ENCODE assay signal across 13 cellular contexts in the genomic region with DNA sequence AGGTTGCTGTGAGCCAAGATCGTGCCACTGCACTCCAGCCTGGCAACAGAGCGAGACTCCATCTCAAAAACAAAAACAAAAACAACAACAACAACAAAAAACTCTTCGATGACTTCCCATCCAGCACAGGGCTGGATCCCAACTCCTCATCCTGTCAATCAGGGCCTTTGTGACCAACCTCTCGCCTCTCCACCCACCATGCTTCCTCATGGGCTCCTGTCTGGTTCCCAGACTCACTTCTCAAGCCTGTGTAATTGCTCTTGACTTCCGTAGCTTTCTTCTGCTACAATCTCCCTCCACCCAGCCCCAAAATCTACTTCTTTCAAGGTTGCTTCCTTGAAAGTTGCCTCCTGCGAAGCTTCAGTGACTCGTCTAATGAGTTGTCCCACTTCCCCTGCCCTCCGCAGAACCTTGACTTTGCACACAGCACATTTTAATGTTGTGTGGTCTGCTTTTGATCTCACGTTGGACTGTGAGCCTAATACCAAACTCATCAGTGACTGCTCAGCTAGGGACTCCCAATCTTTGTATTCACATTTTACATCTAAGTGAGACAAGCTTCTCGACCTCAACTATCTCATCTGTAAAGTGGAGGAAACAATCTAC. TPM values are rescaled to one million over a fixed set of nuclear protein-coding genes. Genes with fewer than 3 reads are reported as not detected.
DNase-seq lines count a peak whose midpoint lies in the region; ATAC-seq and TF ChIP-seq lines count a peak whose summit lies in the region.
"Had no signal": no experiment of that assay in that cellular context is flagged by ENCODE, and none has a peak within 500 bp of the region (broad histone marks: within the 10 kb centered on the region; RNA-seq: fewer than 3 reads in every experiment).

No MANE protein-coding gene starts in this region.

- intact Hi-C loops in CD4-positive, alpha-beta T cell (cut with DNase I, micrococcal nuclease) = no loop called here
- intact Hi-C loops in naive thymus-derived CD4-positive, alpha-beta T cell (cut with micrococcal nuclease) = no loop called here

- no peak overlapping the region for H2BK12ac ChIP-seq in mesenchymal stem cell (ENCODE audit: low read length in 2 of 2)

- peak overlapping the region; percentile 8 for H3K27ac Mint-ChIP-seq in CD4-positive, alpha-beta T cell
- H3K27ac Mint-ChIP-seq in activated naive CD4-positive, alpha-beta T cell treated with anti-CD3 and anti-CD28 coated beads, Interleukin-2, amount 50 U/mL, for 72 hours = peak overlapping the region in 1 of 2 donors; percentile 58
- H3K27ac Mint-ChIP-seq in naive thymus-derived CD4-positive, alpha-beta T cell = peak overlapping the region in 8 of 9 donors; percentile 3 to 85 (median 59)

- no peaks in the 10 kb centered on the region for H3K27me3 ChIP-seq in CD4-positive, alpha-beta T cell (ENCODE audit: control insufficient read depth, insufficient read depth, low read length)
- H3K27me3 ChIP-seq in naive thymus-derived CD4-positive, alpha-beta T cell (ENCODE audit: control insufficient read depth in 2 of 2, insufficient read depth in 2 of 2, low read length in 2 of 2) = no peaks in the 10 kb centered on the region
- H3K27me3 ChIP-seq in mesenchymal stem cell (ENCODE audit: control insufficient read depth in 1 of 2, insufficient read depth in 1 of 2, low read length in 2 of 2) = peaks cover 0 to 42% of the 10 kb centered on the region in 2 experiments
- H3K27me3 ChIP-seq: sigmoid colon had no signal

- H2BK15ac ChIP-seq in mesenchymal stem cell (ENCODE audit: low read depth, poor library complexity, severe bottlenecking) = no peak overlapping the region

- no peak overlapping the region for H2AK5ac ChIP-seq in mesenchymal stem cell (ENCODE audit: low read length, severe bottlenecking)

- peak overlapping the region; percentile 88 for H3K4me3 Mint-ChIP-seq in CD4-positive, alpha-beta T cell
- peak overlapping the region; percentile 59 to 90 (median 85) for H3K4me3 Mint-ChIP-seq in naive thymus-derived CD4-positive, alpha-beta T cell

- DNase-seq in CD4-positive, alpha-beta T cell = no peak
- DNase-seq in ELR (ENCODE audit: low read depth) = peak; percentile 35
- no peak for DNase-seq in activated naive CD4-positive, alpha-beta T cell treated with anti-CD3 and anti-CD28 coated beads, Interleukin-2, amount 50 U/mL, for 72 hours (ENCODE audit: low spot score in 2 of 2)
- no peak for DNase-seq in naive thymus-derived CD4-positive, alpha-beta T cell
- no peak for DNase-seq in mesenchymal stem cell
- DNase-seq in NCI-H1436 treated with DMSO at 0.1 percent for 48 hours (lab: John Stamatoyannopoulos, UW) = no peak
- DNase-seq: kidney, NCI-H1092, NCI-H2227 treated with DMSO at 0.1 percent for 48 hours, sigmoid colon had no signal

- peaks cover 7% of the 10 kb centered on the region for H3K79me1 ChIP-seq in mesenchymal stem cell (replicated peaks; ENCODE audit: low read length, poor library complexity, severe bottlenecking)

- H3K23ac ChIP-seq in mesenchymal stem cell (ENCODE audit: low read length in 2 of 2) = no peak overlapping the region

- peaks cover 8 to 13% of the 10 kb centered on the region in 2 donors for H3K4me1 ChIP-seq in naive thymus-derived CD4-positive, alpha-beta T cell (ENCODE audit: control insufficient read depth in 2 of 2, insufficient read depth in 2 of 2, low read length in 2 of 2)
- peaks cover 35% of the 10 kb centered on the region for H3K4me1 ChIP-seq in mesenchymal stem cell (ENCODE audit: control insufficient read depth, insufficient read depth, low read depth, low read length)

- 72% methylated on average over 10 of the region's 10 CpGs for WGBS in mesenchymal stem cell

- CTCF ChIA-PET in CD4-positive, alpha-beta T cell (lab: Charles Lee) = interaction anchor here (1.0 to 2.2 kb wide), 2 partner anchors 17 to 34 kb away, joined by 3 to 7 read pairs; no protein-coding TSS in a partner anchor
- CTCF ChIA-PET in naive thymus-derived CD4-positive, alpha-beta T cell (lab: Charles Lee) = interaction anchor here (1.0 kb wide), 1 partner anchor 17 kb away, joined by 4 read pairs; no protein-coding TSS in a partner anchor

- no peaks in the 10 kb centered on the region for H3K9me3 ChIP-seq in CD4-positive, alpha-beta T cell (ENCODE audit: control insufficient read depth, low read length)
- no peaks in the 10 kb centered on the region for H3K9me3 ChIP-seq in naive thymus-derived CD4-positive, alpha-beta T cell (ENCODE audit: control insufficient read depth in 2 of 3, low read length in 3 of 3)
- no peaks in the 10 kb centered on the region for H3K9me3 ChIP-seq in mesenchymal stem cell (ENCODE audit: control insufficient read depth, low read length)
- H3K9me3 ChIP-seq: sigmoid colon had no signal

- H3K36me3 Mint-ChIP-seq in CD4-positive, alpha-beta T cell (ENCODE audit: low read depth) = peaks cover 22% of the 10 kb centered on the region
- no peaks in the 10 kb centered on the region for H3K36me3 Mint-ChIP-seq in activated naive CD4-positive, alpha-beta T cell treated with anti-CD3 and anti-CD28 coated beads, Interleukin-2, amount 50 U/mL, for 72 hours
- H3K36me3 Mint-ChIP-seq in naive thymus-derived CD4-positive, alpha-beta T cell = peaks cover 0 to 11% (median 5%) of the 10 kb centered on the region in 5 donors

- H3K4me1 Mint-ChIP-seq in CD4-positive, alpha-beta T cell (ENCODE audit: low read depth) = peaks cover 28% of the 10 kb centered on the region
- H3K4me1 Mint-ChIP-seq in naive thymus-derived CD4-positive, alpha-beta T cell = peaks cover 11 to 31% (median 21%) of the 10 kb centered on the region in 7 donors

- no peak overlapping the region for H3K9ac ChIP-seq in mesenchymal stem cell (ENCODE audit: low read length)

- H4K91ac ChIP-seq in mesenchymal stem cell (ENCODE audit: low read length) = no peak overlapping the region

- no peak overlapping the region for H3K4me2 ChIP-seq in mesenchymal stem cell (ENCODE audit: low read length, poor library complexity, severe bottlenecking)

- H4K8ac ChIP-seq in mesenchymal stem cell (ENCODE audit: low read length) = no peak overlapping the region

- POLR2A ChIA-PET in CD4-positive, alpha-beta T cell (lab: Charles Lee) = interaction anchor here (1.2 to 1.9 kb wide), 4 partner anchors 9 to 34 kb away, joined by 4 to 9 read pairs (median 5); no protein-coding TSS in a partner anchor
- POLR2A ChIA-PET in naive thymus-derived CD4-positive, alpha-beta T cell (lab: Charles Lee) = interaction anchor here (0.6 to 1.3 kb wide), 2 partner anchors 10 to 27 kb away, joined by 3 to 4 read pairs; no protein-coding TSS in a partner anchor

- peak overlapping the region; percentile 55 for H3K4me3 ChIP-seq in naive thymus-derived CD4-positive, alpha-beta T cell (ENCODE audit: low read length)
- peak overlapping the region in 1 of 2 experiments; percentile 69 for H3K4me3 ChIP-seq in mesenchymal stem cell (ENCODE audit: insufficient read depth in 1 of 2, low read depth in 1 of 2, low read length in 2 of 2)

- H3K9me3 Mint-ChIP-seq in CD4-positive, alpha-beta T cell = no peaks in the 10 kb centered on the region
- no peaks in the 10 kb centered on the region for H3K9me3 Mint-ChIP-seq in activated naive CD4-positive, alpha-beta T cell treated with anti-CD3 and anti-CD28 coated beads, Interleukin-2, amount 50 U/mL, for 72 hours
- H3K9me3 Mint-ChIP-seq in naive thymus-derived CD4-positive, alpha-beta T cell = peaks cover 0 to 2% (median 0%) of the 10 kb centered on the region in 11 donors

- H3K36me3 ChIP-seq in naive thymus-derived CD4-positive, alpha-beta T cell (ENCODE audit: control insufficient read depth in 2 of 3, insufficient read depth in 3 of 3, low read length in 3 of 3) = peaks cover 0 to 14% (median under 1%) of the 10 kb centered on the region in 3 experiments
- peaks cover 10 to 15% of the 10 kb centered on the region in 2 experiments for H3K36me3 ChIP-seq in mesenchymal stem cell (ENCODE audit: control insufficient read depth in 1 of 2, insufficient read depth in 2 of 2, low read depth in 1 of 2, low read length in 2 of 2)

- H3K14ac ChIP-seq in mesenchymal stem cell (ENCODE audit: low read length in 2 of 2) = no peak overlapping the region

- H2BK5ac ChIP-seq in mesenchymal stem cell (ENCODE audit: low read depth, low read length, poor library complexity, severe bottlenecking) = no peak overlapping the region

- ATAC-seq in CD4-positive, alpha-beta T cell (ENCODE audit: poor library complexity) = no peak
- ATAC-seq in activated naive CD4-positive, alpha-beta T cell treated with anti-CD3 and anti-CD28 coated beads, Interleukin-2, amount 50 U/mL, for 72 hours = peak; percentile 37 to 44
- no peak for ATAC-seq in naive thymus-derived CD4-positive, alpha-beta T cell
- ATAC-seq in GM21515 (IDR thresholded peaks at IDR 0.05; ENCODE audit: unreplicated experiment) = no peak

- no peak overlapping the region for H3K27ac ChIP-seq in CD4-positive, alpha-beta T cell (ENCODE audit: low read depth, low read length)
- H3K27ac ChIP-seq in naive thymus-derived CD4-positive, alpha-beta T cell (ENCODE audit: low read depth, low read length) = no peak overlapping the region
- no peak overlapping the region for H3K27ac ChIP-seq in mesenchymal stem cell (ENCODE audit: low read length, poor library complexity, severe bottlenecking)

- no peak overlapping the region for H3K4ac ChIP-seq in mesenchymal stem cell (ENCODE audit: low read depth in 1 of 2, low read length in 2 of 2)

- H3K27me3 Mint-ChIP-seq in CD4-positive, alpha-beta T cell = no peaks in the 10 kb centered on the region
- H3K27me3 Mint-ChIP-seq in naive thymus-derived CD4-positive, alpha-beta T cell = peaks cover 0 to 24% (median 5%) of the 10 kb centered on the region in 5 donors

- no peak overlapping the region for H3K18ac ChIP-seq in mesenchymal stem cell (ENCODE audit: low read depth in 1 of 2, low read length in 2 of 2)

- H2BK120ac ChIP-seq in mesenchymal stem cell (ENCODE audit: low read depth, low read length) = no peak overlapping the region

- TF ChIP-seq CTCF in CD4-positive, alpha-beta T cell (IDR thresholded peaks at IDR 0.05) = no peak

- no peak overlapping the region for H2AFZ ChIP-seq in mesenchymal stem cell (ENCODE audit: low read depth, low read length)

RNA-seq across cellular contexts. Expression of a gene that starts 0.9 kb away (rescaled TPM):
- under 1 TPM; 0.22 to 0.47 TPM for total RNA-seq in CD4-positive, alpha-beta T cell
- 1 to 10 TPM in 1 of 2 donors, not detected in 1; 1.1 TPM for total RNA-seq in activated naive CD4-positive, alpha-beta T cell treated with anti-CD3 and anti-CD28 coated beads, Interleukin-2, amount 50 U/mL, for 72 hours
- total RNA-seq in naive thymus-derived CD4-positive, alpha-beta T cell = under 1 TPM; 0.34 to 0.76 (median 0.60) TPM
- under 1 TPM; 0.14 to 0.37 TPM for polyA plus RNA-seq in naive thymus-derived CD4-positive, alpha-beta T cell
- 19.0 TPM for polyA plus RNA-seq in mesenchymal stem cell (2013, experiment 1 of 2)
- 18.7 TPM for polyA plus RNA-seq in mesenchymal stem cell (2013, experiment 2 of 2)

RNA-seq across cellular contexts. Expression of a gene that starts 22.5 kb away (rescaled TPM):
- total RNA-seq in CD4-positive, alpha-beta T cell = under 1 TPM; 0.19 to 0.22 TPM
- under 1 TPM in 1 of 2 donors, not detected in 1; 0.16 TPM for total RNA-seq in activated naive CD4-positive, alpha-beta T cell treated with anti-CD3 and anti-CD28 coated beads, Interleukin-2, amount 50 U/mL, for 72 hours
- total RNA-seq in naive thymus-derived CD4-positive, alpha-beta T cell = under 1 TPM in 4 of 5 experiments, not detected in 1; 0.16 to 0.49 (median 0.24) TPM
- polyA plus RNA-seq in naive thymus-derived CD4-positive, alpha-beta T cell = not detected
- polyA plus RNA-seq in mesenchymal stem cell (2013, experiment 1 of 2) = not detected
- not detected for polyA plus RNA-seq in mesenchymal stem cell (2013, experiment 2 of 2)
- total RNA-seq: kidney, sigmoid colon had no signal

RNA-seq across cellular contexts. Expression of a gene that starts 30.2 kb away (rescaled TPM):
- not detected for total RNA-seq in CD4-positive, alpha-beta T cell
- not detected for total RNA-seq in activated naive CD4-positive, alpha-beta T cell treated with anti-CD3 and anti-CD28 coated beads, Interleukin-2, amount 50 U/mL, for 72 hours
- total RNA-seq in naive thymus-derived CD4-positive, alpha-beta T cell = not detected
- polyA plus RNA-seq in naive thymus-derived CD4-positive, alpha-beta T cell = under 1 TPM in 1 of 2 donors, not detected in 1; 0.27 TPM
- not detected for polyA plus RNA-seq in mesenchymal stem cell (2013, experiment 1 of 2)
- polyA plus RNA-seq in mesenchymal stem cell (2013, experiment 2 of 2) = not detected
- total RNA-seq: cardiac septum, kidney, myocyte, sigmoid colon had no signal

Comparison
In these comparisons a context has a peak if more than half of its experiments do, and no peak if none do; other contexts are left out.
1. ATAC-seq: peak in activated naive CD4-positive, alpha-beta T cell treated with anti-CD3 and anti-CD28 coated beads, Interleukin-2, amount 50 U/mL, for 72 hours (2 of 2); none in CD4-positive, alpha-beta T cell (single experiment), naive thymus-derived CD4-positive, alpha-beta T cell (single experiment) and GM21515 (single experiment).